ENCODE assay signal across 1 cellular context in the genomic region with DNA sequence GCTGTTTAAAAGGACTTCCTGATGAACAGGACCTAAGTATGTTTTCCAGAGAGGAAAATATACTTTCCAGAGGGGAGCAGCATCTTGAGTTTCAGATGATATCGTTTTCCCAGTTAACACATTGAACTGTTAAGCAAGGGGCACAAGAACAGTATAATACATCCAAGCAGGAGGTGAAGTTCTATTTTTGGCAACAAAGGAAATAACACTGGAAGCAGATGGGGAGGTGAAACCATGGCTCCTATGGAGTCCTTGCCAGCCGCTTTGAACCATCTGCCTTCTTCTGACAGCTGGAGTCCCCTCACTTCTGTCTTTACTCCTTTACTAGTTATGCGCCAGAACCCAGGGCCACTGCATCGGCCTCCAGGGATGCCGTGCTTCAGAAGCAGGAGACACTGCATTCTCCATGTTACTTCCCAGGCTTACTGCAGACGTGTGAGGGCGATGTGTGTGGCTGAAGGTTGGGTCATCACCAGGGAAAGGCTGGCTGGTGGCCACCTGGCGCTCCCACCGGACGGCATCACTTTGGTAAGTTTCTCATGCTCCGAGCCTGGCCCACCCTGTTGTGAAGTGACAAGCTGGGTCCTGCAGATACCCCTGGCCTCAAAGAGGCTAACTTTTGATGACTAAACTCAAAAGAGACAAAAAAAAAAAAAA.
TF ChIP-seq lines count a peak whose summit lies in the region.

No MANE protein-coding gene starts in this region.

TF ChIP-seq in H1, 55 proteins besides CTCF, POLR2A, EP300 and RAD21:
- TF ChIP-seq GABPA (IDR thresholded peaks at IDR 0.05; ENCODE audit: borderline replicate concordance, insufficient read depth, low read length) (no peak), SRF (IDR thresholded peaks at IDR 0.05; ENCODE audit: low read depth, low read length) (no peak), TEAD4 (IDR thresholded peaks at IDR 0.05; ENCODE audit: low read depth, low read length) (no peak)
- TF ChIP-seq, protein P1, sequence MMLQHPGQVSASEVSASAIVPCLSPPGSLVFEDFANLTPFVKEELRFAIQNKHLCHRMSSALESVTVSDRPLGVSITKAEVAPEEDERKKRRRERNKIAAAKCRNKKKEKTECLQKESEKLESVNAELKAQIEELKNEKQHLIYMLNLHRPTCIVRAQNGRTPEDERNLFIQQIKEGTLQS (IDR thresholded peaks at IDR 0.05; ENCODE audit: insufficient read depth, low read depth, low read length): no peak
